In the genomic region with DNA sequence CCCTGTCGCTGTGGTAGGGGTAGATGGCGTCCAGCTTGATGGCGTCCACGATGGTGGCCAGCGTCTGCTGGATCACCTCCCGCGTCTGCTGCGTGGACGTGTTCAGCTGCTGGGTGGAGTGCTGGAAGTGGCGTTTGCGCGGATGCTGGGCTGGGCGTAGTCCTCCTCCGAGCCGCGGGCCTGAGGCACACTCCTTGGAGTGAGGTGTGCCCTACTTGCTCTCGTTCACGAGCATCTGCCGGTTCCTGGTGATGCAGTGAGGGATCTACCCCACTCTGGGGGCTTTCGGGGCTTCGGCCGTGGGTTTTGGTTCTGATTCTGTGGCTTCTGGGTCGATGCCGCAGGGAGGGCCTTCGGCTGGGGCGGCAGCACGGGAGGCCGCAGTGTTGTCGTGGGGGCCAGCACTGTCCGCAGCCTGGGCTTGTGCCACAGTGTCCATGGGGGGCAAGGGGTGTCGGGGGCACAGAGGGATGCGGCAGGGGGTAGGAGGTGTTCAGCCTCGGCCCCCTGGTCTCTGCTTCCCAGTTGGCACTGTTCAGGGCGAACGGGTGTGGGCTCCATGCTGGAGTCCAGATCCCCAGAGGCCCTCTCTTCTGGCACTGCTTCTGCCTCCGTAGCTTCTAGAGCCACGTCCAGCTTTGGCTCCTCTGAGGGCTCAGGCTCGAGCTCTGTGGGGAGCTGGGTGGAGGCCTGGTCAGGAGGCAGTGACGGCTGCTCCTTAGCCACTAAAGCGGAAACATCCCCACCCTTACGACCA, we compare ENCODE assay signal across 30 cellular contexts.
A peak's percentile ranks its signal among the peaks of the same experiment; 100 is the strongest.
DNase-seq lines count a peak whose midpoint lies in the region; ATAC-seq, FAIRE-seq and TF ChIP-seq lines count a peak whose summit lies in the region.
"Had no signal": no experiment of that assay in that cellular context is flagged by ENCODE, and none has a peak within 500 bp of the region (broad histone marks: within the 10 kb centered on the region; RNA-seq: fewer than 3 reads in every experiment).

No MANE protein-coding gene starts in this region.

- no peak for FAIRE-seq in frontal cortex (lab: Jason Lieb, UNC)
- FAIRE-seq: A549, GM12878, H1 had no signal

- TF ChIP-seq CTCF in right atrium auricular region (IDR thresholded peaks at IDR 0.05): no peak
- no peak for TF ChIP-seq CTCF in lower lobe of right lung (IDR thresholded peaks at IDR 0.05)
- no peak for TF ChIP-seq CTCF in GM13976 (IDR thresholded peaks at IDR 0.05; ENCODE audit: borderline replicate concordance, control extremely low read depth, extremely low read depth, insufficient read depth, missing control alignments)

- intact Hi-C loops in left ventricle myocardium superior (cut with micrococcal nuclease) (no loop called here), lower lobe of right lung (cut with DNase I) (no loop called here), sciatic nerve (cut with DNase I) (no loop called here)

- no peak overlapping the region for H3K27ac ChIP-seq in right atrium auricular region
- H3K27ac ChIP-seq in lower lobe of right lung: no peak overlapping the region
- H3K27ac ChIP-seq: A549; BLaER1 treated with 17β-estradiol and CSF1 and Interleukin-3, amounts not matched to agents 10 nM and 100 nM; Peyer's patch; SJSA1 had no signal

- H3K4me3 ChIP-seq in right atrium auricular region (no peak overlapping the region), lower lobe of right lung (no peak overlapping the region)
- H3K4me3 ChIP-seq: A549; BLaER1 treated with 17β-estradiol and CSF1 and Interleukin-3, amounts not matched to agents 10 nM and 100 nM; GM12878; MG63; Peyer's patch; SJSA1 had no signal

- H3K27me3 ChIP-seq in right atrium auricular region (no peaks in the 10 kb centered on the region), lower lobe of right lung (ENCODE audit: low read depth) (no peaks in the 10 kb centered on the region)
- H3K27me3 ChIP-seq: BLaER1 treated with 17β-estradiol and CSF1 and Interleukin-3, amounts not matched to agents 10 nM and 100 nM; MG63; Peyer's patch; SJSA1 had no signal

- in situ Hi-C loops in GM13976 (cut with MboI; ENCODE audit: low sequenced_read_pairs, unreplicated experiment): no loop called here

- no peak for ATAC-seq in left ventricle myocardium superior
- ATAC-seq in lower lobe of right lung: peak; percentile 13 to 48
- peak; percentile 26 for ATAC-seq in sciatic nerve
- no peak for ATAC-seq in GM18873 (IDR thresholded peaks at IDR 0.05; ENCODE audit: low FRiP score, unreplicated experiment)
- ATAC-seq: A549, GM12878 had no signal

- H3K9me3 ChIP-seq in right atrium auricular region (no peaks in the 10 kb centered on the region), lower lobe of right lung (peaks cover 6% of the 10 kb centered on the region)
- H3K9me3 ChIP-seq: MG63 had no signal

- no peaks in the 10 kb centered on the region for H3K4me1 ChIP-seq in right atrium auricular region
- no peaks in the 10 kb centered on the region for H3K4me1 ChIP-seq in lower lobe of right lung
- H3K4me1 ChIP-seq: A549; BLaER1 treated with 17β-estradiol and CSF1 and Interleukin-3, amounts not matched to agents 10 nM and 100 nM; Peyer's patch; SJSA1 had no signal

- DNase-seq in left ventricle myocardium superior: peak; percentile 22
- no peak for DNase-seq in right atrium auricular region (ENCODE audit: low spot score)
- DNase-seq in lower lobe of right lung: peak; percentile 29
- no peak for DNase-seq in sciatic nerve (ENCODE audit: low spot score)
- no peak for DNase-seq in GM13976 (ENCODE audit: low spot score)
- DNase-seq in frontal cortex (ENCODE audit: low spot score in 2 of 2): no peak
- DNase-seq: AML-193; CD4-positive, alpha-beta T cell; COR-L47; DMS79; EL; GDM1; HCEC 1CT; IMR-90; KG1; MG63; NCI-H1048; NCI-H1417; NCI-H1694 treated with DMSO at 0.1 percent for 48 hours; NCI-H2081; NCI-H2227 treated with DMSO at 0.1 percent for 48 hours; NCI-H526 treated with DMSO at 0.1 percent for 48 hours; OCI-M1 had no signal

- no peaks in the 10 kb centered on the region for H3K36me3 ChIP-seq in right atrium auricular region
- no peaks in the 10 kb centered on the region for H3K36me3 ChIP-seq in lower lobe of right lung
- H3K36me3 ChIP-seq: BLaER1 treated with 17β-estradiol and CSF1 and Interleukin-3, amounts not matched to agents 10 nM and 100 nM; MG63; Peyer's patch; SJSA1 had no signal

Comparison
In these comparisons a context has a peak if more than half of its experiments do, and no peak if none do; other contexts are left out.
1. DNase-seq: peak in left ventricle myocardium superior (single experiment) and lower lobe of right lung (single experiment); none in right atrium auricular region (single experiment), sciatic nerve (single experiment), GM13976 (single experiment) and frontal cortex (0 of 2).
2. ATAC-seq: peak in lower lobe of right lung (2 of 2) and sciatic nerve (single experiment); none in left ventricle myocardium superior (single experiment) and GM18873 (single experiment).